In the genomic region with DNA sequence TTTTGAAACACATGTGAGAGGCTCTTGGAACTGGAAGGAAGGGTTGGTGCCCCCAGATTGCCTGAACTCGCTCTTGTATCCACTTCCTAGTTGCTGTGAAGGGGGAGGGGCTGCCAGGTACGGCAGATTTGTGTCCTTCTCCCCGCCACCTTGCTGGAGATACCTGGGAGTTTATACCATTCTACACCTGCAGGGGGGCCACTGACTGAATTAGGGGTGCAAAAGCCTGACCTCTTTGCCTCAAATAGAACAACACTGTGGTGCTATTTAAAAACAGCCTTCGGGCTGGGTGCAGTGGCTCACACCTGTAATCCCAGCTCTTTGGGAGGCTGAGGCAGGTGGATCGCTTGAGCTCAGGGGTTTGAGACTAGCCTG, we compare ENCODE assay signal across 16 cellular contexts. TPM values are rescaled to one million over a fixed set of nuclear protein-coding genes. Genes with fewer than 3 reads are reported as not detected.
DNase-seq lines count a peak whose midpoint lies in the region; ATAC-seq and TF ChIP-seq lines count a peak whose summit lies in the region.
"Had no signal": no experiment of that assay in that cellular context is flagged by ENCODE, and none has a peak within 500 bp of the region (broad histone marks: within the 10 kb centered on the region; RNA-seq: fewer than 3 reads in every experiment).

No MANE protein-coding gene starts in this region.

- CTCF ChIA-PET in WTC11 (lab: Charles Lee) = interaction anchor here (0.9 to 3.7 kb wide), 6 partner anchors 24 to 161 kb away, joined by 3 to 22 read pairs (median 4); no protein-coding TSS in a partner anchor

- peaks cover 25% of the 10 kb centered on the region for H3K36me3 Mint-ChIP-seq in WTC11
- H3K36me3 Mint-ChIP-seq: CD8-positive, alpha-beta memory T cell had no signal

- peaks cover 18% of the 10 kb centered on the region for H3K27me3 Mint-ChIP-seq in WTC11 (ENCODE audit: low read depth)

- H3K9me3 ChIP-seq in left ventricle myocardium inferior (replicated peaks) = no peaks in the 10 kb centered on the region
- no peaks in the 10 kb centered on the region for H3K9me3 ChIP-seq in right atrium auricular region
- H3K9me3 ChIP-seq: BLaER1, Caco-2 had no signal

- H3K27ac Mint-ChIP-seq in WTC11 = no peak overlapping the region; the same call in 1 of the 2 replicates
- H3K27ac Mint-ChIP-seq: CD8-positive, alpha-beta memory T cell had no signal

- intact Hi-C loops in left ventricle myocardium inferior (cut with micrococcal nuclease) = no loop called here

- H3K4me3 Mint-ChIP-seq in WTC11 = no peak overlapping the region
- H3K4me3 Mint-ChIP-seq: CD8-positive, alpha-beta memory T cell had no signal

- peaks cover 28% of the 10 kb centered on the region for H3K4me1 Mint-ChIP-seq in WTC11
- H3K4me1 Mint-ChIP-seq: CD8-positive, alpha-beta memory T cell had no signal

- POLR2A ChIA-PET in WTC11 (lab: Charles Lee) = interaction anchor here (1.0 kb wide), 1 partner anchor 24 kb away, joined by 3 read pairs; no protein-coding TSS in a partner anchor

- no peaks in the 10 kb centered on the region for H3K27me3 ChIP-seq in left ventricle myocardium inferior (ENCODE audit: low read depth)
- H3K27me3 ChIP-seq in right atrium auricular region = no peaks in the 10 kb centered on the region
- H3K27me3 ChIP-seq: BLaER1 had no signal

- H3K9me3 Mint-ChIP-seq in WTC11 = no peaks in the 10 kb centered on the region
- H3K9me3 Mint-ChIP-seq: CD8-positive, alpha-beta memory T cell had no signal

- H3K4me3 ChIP-seq in left ventricle myocardium inferior (no peak overlapping the region), right atrium auricular region (no peak overlapping the region)
- H3K4me3 ChIP-seq: BLaER1 had no signal

- TF ChIP-seq CTCF in left ventricle myocardium inferior (IDR thresholded peaks at IDR 0.05; ENCODE audit: borderline replicate concordance) (no peak), right atrium auricular region (IDR thresholded peaks at IDR 0.05) (no peak), WTC11 (IDR thresholded peaks at IDR 0.05) (0 out of 2 replicates have a peak, but pooled peaks have one; percentile 25)

- ATAC-seq in WTC11 = peak; percentile 43
- ATAC-seq in HG02840 (IDR thresholded peaks at IDR 0.05; ENCODE audit: low FRiP score, unreplicated experiment) = no peak
- ATAC-seq in HG02852 (IDR thresholded peaks at IDR 0.05; ENCODE audit: unreplicated experiment) = no peak

- H3K36me3 ChIP-seq in left ventricle myocardium inferior = no peaks in the 10 kb centered on the region
- no peaks in the 10 kb centered on the region for H3K36me3 ChIP-seq in right atrium auricular region
- H3K36me3 ChIP-seq: BLaER1 had no signal

- H3K4me1 ChIP-seq in left ventricle myocardium inferior (peaks cover 11% of the 10 kb centered on the region), right atrium auricular region (peaks cover 0 to 6% of the 10 kb centered on the region in 2 donors)
- H3K4me1 ChIP-seq: BLaER1 had no signal

- DNase-seq in left ventricle myocardium inferior (no peak), right atrium auricular region (ENCODE audit: low spot score) (no peak), WTC11 (ENCODE audit: low spot score) (peak; percentile 58), iPS-NIHi11 (ENCODE audit: low spot score) (peak; percentile 46), SHP77 treated with DMSO at 0.1 percent for 48 hours (lab: John Stamatoyannopoulos, UW) (no peak)
- no peak for DNase-seq in activated T-cell treated with anti-CD3 and anti-CD28 coated beads, Interleukin-2, amount 50 U/mL, for 1 hour
- DNase-seq: 8988T; AML-193; CD8-positive, alpha-beta memory T cell; DND-41; GDM1 had no signal

- H3K27ac ChIP-seq in left ventricle myocardium inferior (replicated peaks) (peak overlapping the region; percentile 27), right atrium auricular region (no peak overlapping the region)
- H3K27ac ChIP-seq: BLaER1 had no signal

TF ChIP-seq in WTC11, 78 proteins besides CTCF, POLR2A, EP300 and RAD21:
- TF ChIP-seq, protein P1, sequence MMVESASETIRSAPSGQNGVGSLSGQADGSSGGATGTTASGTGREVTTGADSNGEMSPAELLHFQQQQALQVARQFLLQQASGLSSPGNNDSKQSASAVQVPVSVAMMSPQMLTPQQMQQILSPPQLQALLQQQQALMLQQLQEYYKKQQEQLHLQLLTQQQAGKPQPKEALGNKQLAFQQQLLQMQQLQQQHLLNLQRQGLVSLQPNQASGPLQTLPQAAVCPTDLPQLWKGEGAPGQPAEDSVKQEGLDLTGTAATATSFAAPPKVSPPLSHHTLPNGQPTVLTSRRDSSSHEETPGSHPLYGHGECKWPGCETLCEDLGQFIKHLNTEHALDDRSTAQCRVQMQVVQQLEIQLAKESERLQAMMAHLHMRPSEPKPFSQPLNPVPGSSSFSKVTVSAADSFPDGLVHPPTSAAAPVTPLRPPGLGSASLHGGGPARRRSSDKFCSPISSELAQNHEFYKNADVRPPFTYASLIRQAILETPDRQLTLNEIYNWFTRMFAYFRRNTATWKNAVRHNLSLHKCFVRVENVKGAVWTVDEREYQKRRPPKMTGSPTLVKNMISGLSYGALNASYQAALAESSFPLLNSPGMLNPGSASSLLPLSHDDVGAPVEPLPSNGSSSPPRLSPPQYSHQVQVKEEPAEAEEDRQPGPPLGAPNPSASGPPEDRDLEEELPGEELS (CRISPR knock-in tag; IDR thresholded peaks at IDR 0.05) = no peak
- TF ChIP-seq, protein P2, sequence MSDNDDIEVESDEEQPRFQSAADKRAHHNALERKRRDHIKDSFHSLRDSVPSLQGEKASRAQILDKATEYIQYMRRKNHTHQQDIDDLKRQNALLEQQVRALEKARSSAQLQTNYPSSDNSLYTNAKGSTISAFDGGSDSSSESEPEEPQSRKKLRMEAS (CRISPR knock-in tag; IDR thresholded peaks at IDR 0.05) = no peak
- TF ChIP-seq TCF7 (CRISPR knock-in tag; IDR thresholded peaks at IDR 0.05; ENCODE audit: low read depth) = no peak
- no peak for TF ChIP-seq NFE2L1 (CRISPR knock-in tag; IDR thresholded peaks at IDR 0.05)
- TF ChIP-seq, protein P3, sequence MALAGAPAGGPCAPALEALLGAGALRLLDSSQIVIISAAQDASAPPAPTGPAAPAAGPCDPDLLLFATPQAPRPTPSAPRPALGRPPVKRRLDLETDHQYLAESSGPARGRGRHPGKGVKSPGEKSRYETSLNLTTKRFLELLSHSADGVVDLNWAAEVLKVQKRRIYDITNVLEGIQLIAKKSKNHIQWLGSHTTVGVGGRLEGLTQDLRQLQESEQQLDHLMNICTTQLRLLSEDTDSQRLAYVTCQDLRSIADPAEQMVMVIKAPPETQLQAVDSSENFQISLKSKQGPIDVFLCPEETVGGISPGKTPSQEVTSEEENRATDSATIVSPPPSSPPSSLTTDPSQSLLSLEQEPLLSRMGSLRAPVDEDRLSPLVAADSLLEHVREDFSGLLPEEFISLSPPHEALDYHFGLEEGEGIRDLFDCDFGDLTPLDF (CRISPR knock-in tag; IDR thresholded peaks at IDR 0.05) = no peak
- no peak for TF ChIP-seq FOXK1 (CRISPR knock-in tag; IDR thresholded peaks at IDR 0.05)
- TF ChIP-seq EMX1 (CRISPR knock-in tag; IDR thresholded peaks at IDR 0.05) = no peak
- TF ChIP-seq, protein P4, sequence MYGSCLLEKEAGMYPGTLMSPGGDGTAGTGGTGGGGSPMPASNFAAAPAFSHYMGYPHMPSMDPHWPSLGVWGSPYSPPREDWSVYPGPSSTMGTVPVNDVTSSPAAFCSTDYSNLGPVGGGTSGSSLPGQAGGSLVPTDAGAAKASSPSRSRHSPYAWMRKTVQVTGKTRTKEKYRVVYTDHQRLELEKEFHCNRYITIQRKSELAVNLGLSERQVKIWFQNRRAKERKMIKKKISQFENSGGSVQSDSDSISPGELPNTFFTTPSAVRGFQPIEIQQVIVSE (CRISPR knock-in tag; IDR thresholded peaks at IDR 0.05; ENCODE audit: borderline replicate concordance) = no peak
- TF ChIP-seq, protein P5, sequence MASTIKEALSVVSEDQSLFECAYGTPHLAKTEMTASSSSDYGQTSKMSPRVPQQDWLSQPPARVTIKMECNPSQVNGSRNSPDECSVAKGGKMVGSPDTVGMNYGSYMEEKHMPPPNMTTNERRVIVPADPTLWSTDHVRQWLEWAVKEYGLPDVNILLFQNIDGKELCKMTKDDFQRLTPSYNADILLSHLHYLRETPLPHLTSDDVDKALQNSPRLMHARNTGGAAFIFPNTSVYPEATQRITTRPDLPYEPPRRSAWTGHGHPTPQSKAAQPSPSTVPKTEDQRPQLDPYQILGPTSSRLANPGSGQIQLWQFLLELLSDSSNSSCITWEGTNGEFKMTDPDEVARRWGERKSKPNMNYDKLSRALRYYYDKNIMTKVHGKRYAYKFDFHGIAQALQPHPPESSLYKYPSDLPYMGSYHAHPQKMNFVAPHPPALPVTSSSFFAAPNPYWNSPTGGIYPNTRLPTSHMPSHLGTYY (CRISPR knock-in tag; IDR thresholded peaks at IDR 0.05) = no peak
- no peak for TF ChIP-seq FOXJ3 (CRISPR knock-in tag; IDR thresholded peaks at IDR 0.05; ENCODE audit: borderline replicate concordance)
- TF ChIP-seq CREM (CRISPR knock-in tag; IDR thresholded peaks at IDR 0.05) = no peak
- no peak for TF ChIP-seq TP53 (CRISPR knock-in tag; IDR thresholded peaks at IDR 0.05)
- no peak for TF ChIP-seq RORB (CRISPR knock-in tag; IDR thresholded peaks at IDR 0.05)
- TF ChIP-seq, protein P6, sequence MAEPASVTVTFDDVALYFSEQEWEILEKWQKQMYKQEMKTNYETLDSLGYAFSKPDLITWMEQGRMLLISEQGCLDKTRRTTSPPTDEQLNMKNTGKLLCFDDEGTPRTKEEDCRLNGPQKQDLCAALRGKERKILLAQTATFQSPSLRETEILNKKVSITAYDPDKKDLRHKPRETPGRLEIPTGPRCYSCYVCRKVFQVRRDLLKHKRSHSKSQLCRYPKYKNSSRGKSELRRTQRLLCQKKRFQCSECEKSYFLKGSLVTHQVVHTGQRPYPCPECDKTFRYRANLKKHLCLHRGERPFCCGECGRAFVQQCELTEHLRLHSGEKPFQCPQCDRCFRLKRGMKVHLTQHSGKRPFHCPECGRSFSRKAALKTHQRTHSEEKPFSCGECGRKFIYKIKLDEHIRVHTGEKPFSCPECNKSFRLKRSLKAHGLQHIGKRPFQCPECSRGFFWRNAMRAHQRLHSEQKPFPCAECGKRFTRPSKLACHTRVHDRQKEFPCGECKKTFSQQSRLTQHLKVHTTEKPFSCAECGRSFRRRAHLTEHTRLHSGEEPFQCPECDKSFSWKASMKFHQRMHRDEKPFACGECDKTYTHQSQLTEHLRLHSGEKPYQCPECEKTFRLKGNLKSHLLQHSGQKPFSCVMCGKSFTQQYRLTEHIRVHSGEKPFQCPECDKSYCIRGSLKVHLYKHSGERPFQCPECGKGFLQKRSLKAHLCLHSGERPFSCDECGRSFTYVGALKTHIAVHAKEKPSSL (CRISPR knock-in tag; conservative IDR thresholded peaks at IDR 0.05) = no peak

RNA-seq across cellular contexts. Expression of a gene that starts 35.1 kb away (rescaled TPM):
- total RNA-seq in left ventricle myocardium inferior = 2.1 TPM
- total RNA-seq in right atrium auricular region = 1 to 10 TPM in 1 of 2 donors, under 1 TPM in 1; 0.39 to 2.2 TPM
- total RNA-seq in WTC11 (2021) = 6.0 to 8.8 TPM (median 7.5 TPM) in 3 replicates
- total RNA-seq: CD8-positive, alpha-beta memory T cell; H4 had no signal

Comparison
In these comparisons a context has a peak if more than half of its experiments do, and no peak if none do; other contexts are left out.
1. DNase-seq: peak in WTC11 (single experiment) and iPS-NIHi11 (single experiment); none in left ventricle myocardium inferior (single experiment), right atrium auricular region (single experiment), SHP77 treated with DMSO at 0.1 percent for 48 hours (single experiment) and activated T-cell treated with anti-CD3 and anti-CD28 coated beads, Interleukin-2, amount 50 U/mL, for 1 hour (single experiment).